Comparison of ENCODE assay signal across 14 cellular contexts in the genomic region with DNA sequence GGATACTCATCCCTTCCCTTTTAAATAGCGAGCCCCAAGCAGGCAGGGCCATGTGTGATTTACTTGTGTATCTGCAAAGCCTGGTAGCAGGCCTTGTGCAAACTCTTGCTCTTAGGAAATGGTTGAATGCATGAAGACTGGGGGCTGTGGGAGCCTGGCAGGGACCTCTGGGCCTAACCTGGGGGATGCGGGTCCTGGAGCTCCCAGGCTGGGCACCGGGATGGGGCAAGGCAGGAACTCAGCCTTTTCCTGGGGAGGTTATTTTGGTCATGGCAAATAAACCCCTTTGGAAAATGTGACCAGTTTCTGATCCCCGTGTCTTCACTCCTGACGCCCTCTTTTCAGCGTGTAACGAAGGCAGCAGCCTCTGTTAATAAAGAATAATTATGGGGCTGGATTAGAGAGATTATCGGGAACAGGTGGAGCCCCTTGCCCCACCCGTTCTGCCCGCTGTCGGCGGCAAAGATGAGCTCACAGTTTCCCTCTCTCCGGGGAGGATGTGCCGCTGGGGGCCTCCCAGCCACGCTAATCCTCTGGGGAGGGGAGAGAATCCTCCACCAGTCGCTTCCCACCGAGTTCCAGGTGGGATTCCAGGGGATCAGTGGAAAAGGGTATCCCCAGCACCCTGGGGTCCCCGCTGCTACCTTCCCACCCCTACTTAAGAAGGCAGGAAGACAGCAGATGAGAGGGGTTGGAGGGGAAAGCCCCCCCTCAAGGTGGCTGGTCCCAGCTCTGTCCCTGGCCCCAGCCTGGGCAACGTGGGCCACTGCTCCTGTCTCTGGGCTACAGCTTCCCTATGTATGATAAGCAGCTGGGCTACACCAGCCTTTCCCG.
"Had no signal": no experiment of that assay in that cellular context is flagged by ENCODE, and none has a peak within 500 bp of the region (broad histone marks: within the 10 kb centered on the region; RNA-seq: fewer than 3 reads in every experiment).

No MANE protein-coding gene starts in this region.

- H3K9me3 Mint-ChIP-seq: activated naive CD4-positive, alpha-beta T cell treated with anti-CD3 and anti-CD28 coated beads for 36 hours; activated T-helper 17 cell treated with anti-CD3 and anti-CD28 coated beads, Interleukin-2, amount 50 U/mL, for 72 hours; nephron progenitor cell had no signal

- H3K4me1 Mint-ChIP-seq: activated T-helper 17 cell treated with anti-CD3 and anti-CD28 coated beads, Interleukin-2, amount 50 U/mL, for 72 hours had no signal

- H3K27ac Mint-ChIP-seq: activated naive CD4-positive, alpha-beta T cell treated with anti-CD3 and anti-CD28 coated beads for 36 hours; activated T-helper 17 cell treated with anti-CD3 and anti-CD28 coated beads, Interleukin-2, amount 50 U/mL, for 72 hours; nephron progenitor cell had no signal

- ATAC-seq: activated T-helper 17 cell treated with anti-CD3 and anti-CD28 coated beads, Interleukin-2, amount 50 U/mL, for 72 hours; heart left ventricle; left lobe of liver had no signal

- H3K36me3 ChIP-seq: cardiac muscle cell, heart left ventricle, stomach, thoracic aorta had no signal

- H3K27ac ChIP-seq: cardiac muscle cell, heart left ventricle, skin epidermis, stomach, thoracic aorta, VCaP had no signal

- H3K4me3 ChIP-seq: cardiac muscle cell, heart left ventricle, skin epidermis, stomach, thoracic aorta had no signal

- H3K4me1 ChIP-seq: heart left ventricle had no signal

- H3K9me3 ChIP-seq: heart left ventricle, stomach, thoracic aorta had no signal

- H3K4me3 Mint-ChIP-seq: activated naive CD4-positive, alpha-beta T cell treated with anti-CD3 and anti-CD28 coated beads for 36 hours; activated T-helper 17 cell treated with anti-CD3 and anti-CD28 coated beads, Interleukin-2, amount 50 U/mL, for 72 hours; nephron progenitor cell had no signal

- DNase-seq: activated CD4-positive, alpha-beta T cell treated with anti-CD3 and anti-CD28 coated beads for 4 hours; activated naive CD4-positive, alpha-beta T cell treated with anti-CD3 and anti-CD28 coated beads for 36 hours; activated T-cell treated with anti-CD3 and anti-CD28 coated beads for 4 hours; effector CD4-positive, alpha-beta T cell; heart left ventricle; mammary epithelial cell; nephron progenitor cell; stomach had no signal
